In genomic region chr3:45870099-45870498, GRCh38 we compare ENCODE assay signal across 14 cellular contexts. TPM values are rescaled to one million over a fixed set of nuclear protein-coding genes. Genes with fewer than 3 reads are reported as not detected.
A peak's percentile ranks its signal among the peaks of the same experiment; 100 is the strongest.
DNase-seq lines count a peak whose midpoint lies in the region; ATAC-seq and TF ChIP-seq lines count a peak whose summit lies in the region.
"Had no signal": no experiment of that assay in that cellular context is flagged by ENCODE, and none has a peak within 500 bp of the region (broad histone marks: within the 10 kb centered on the region; RNA-seq: fewer than 3 reads in every experiment).

No MANE protein-coding gene starts in this region.

- peak; percentile 73 for DNase-seq in activated CD8-positive, alpha-beta T cell treated with anti-CD3 and anti-CD28 coated beads for 36 hours
- DNase-seq in central memory CD4-positive, alpha-beta T cell, result peak; percentile 94
- DNase-seq in stimulated activated CD8-positive, alpha-beta memory T cell treated with anti-CD3 and anti-CD28 coated beads, Interleukin-15, amount 100 ng/mL, for 1 hour (ENCODE audit: low read depth), result peak; percentile 35
- DNase-seq in glutamatergic neuron, result no peak
- DNase-seq in amniotic stem cell (lab: John Stamatoyannopoulos, UW), result no peak
- DNase-seq in smooth muscle cell (lab: John Stamatoyannopoulos, UW; ENCODE audit: unreplicated experiment), result no peak
- DNase-seq: Karpas-422, midbrain, NCI-H748 treated with DMSO at 0.1 percent for 48 hours, sigmoid colon had no signal

- intact Hi-C loops in activated CD8-positive, alpha-beta T cell treated with anti-CD3 and anti-CD28 coated beads for 36 hours (cut with micrococcal nuclease), result loop anchor here (5.0 to 10.0 kb wide), 2 partner anchors 47 to 425 kb away; no protein-coding TSS in a partner anchor

- no peaks in the 10 kb centered on the region for H3K79me2 ChIP-seq in smooth muscle cell (ENCODE audit: low read depth)

- peak overlapping the region in 2 of 3 donors; percentile 12 to 23 for H3K27ac Mint-ChIP-seq in IgD-negative memory B cell
- H3K27ac Mint-ChIP-seq in activated CD8-positive, alpha-beta T cell treated with anti-CD3 and anti-CD28 coated beads for 36 hours, result no peak overlapping the region
- no peak overlapping the region for H3K27ac Mint-ChIP-seq in glutamatergic neuron (ENCODE audit: unreplicated experiment)

- no peaks in the 10 kb centered on the region for H3F3A ChIP-seq in smooth muscle cell (ENCODE audit: low read depth)

- peaks cover 5% of the 10 kb centered on the region for H3K36me3 Mint-ChIP-seq in IgD-negative memory B cell
- H3K36me3 Mint-ChIP-seq in activated CD8-positive, alpha-beta T cell treated with anti-CD3 and anti-CD28 coated beads for 36 hours (ENCODE audit: low read depth), result no peaks in the 10 kb centered on the region
- H3K36me3 Mint-ChIP-seq in glutamatergic neuron (ENCODE audit: unreplicated experiment), result peaks cover 5% of the 10 kb centered on the region

- CTCF ChIA-PET in activated CD8-positive, alpha-beta T cell treated with anti-CD3 and anti-CD28 coated beads for 36 hours (lab: Charles Lee), result no interaction called here

- H3K4me2 ChIP-seq in smooth muscle cell, result no peak overlapping the region
- H3K4me2 ChIP-seq: BLaER1 had no signal

- H3K4me1 ChIP-seq in smooth muscle cell (ENCODE audit: low read depth), result no peaks in the 10 kb centered on the region
- H3K4me1 ChIP-seq: BLaER1, sigmoid colon had no signal

- no peak for TF ChIP-seq CTCF in activated CD8-positive, alpha-beta T cell treated with anti-CD3 and anti-CD28 coated beads for 36 hours (IDR thresholded peaks at IDR 0.05)
- TF ChIP-seq CTCF in glutamatergic neuron (IDR thresholded peaks at IDR 0.05; ENCODE audit: partially characterized antibody, unreplicated experiment) (no peak), smooth muscle cell (IDR thresholded peaks at IDR 0.05; ENCODE audit: borderline replicate concordance, insufficient read depth, poor library complexity, severe bottlenecking) (no peak)

- H3K4me1 Mint-ChIP-seq in IgD-negative memory B cell, result peaks cover 15 to 30% (median 16%) of the 10 kb centered on the region in 3 donors
- peaks cover 42% of the 10 kb centered on the region for H3K4me1 Mint-ChIP-seq in activated CD8-positive, alpha-beta T cell treated with anti-CD3 and anti-CD28 coated beads for 36 hours (ENCODE audit: low read depth)
- H3K4me1 Mint-ChIP-seq in glutamatergic neuron (ENCODE audit: low read depth, unreplicated experiment), result no peaks in the 10 kb centered on the region

- H3K9ac ChIP-seq in smooth muscle cell (ENCODE audit: low read depth), result no peak overlapping the region
- H3K9ac ChIP-seq: BLaER1 had no signal

- no peaks in the 10 kb centered on the region for H4K20me1 ChIP-seq in smooth muscle cell (ENCODE audit: low read depth)
- H4K20me1 ChIP-seq: BLaER1 had no signal

- no peak overlapping the region for H3K27ac ChIP-seq in smooth muscle cell (ENCODE audit: low read depth)
- H3K27ac ChIP-seq: BLaER1, coronary artery, sigmoid colon had no signal

- POLR2A ChIA-PET in activated CD8-positive, alpha-beta T cell treated with anti-CD3 and anti-CD28 coated beads for 36 hours (lab: Charles Lee), result no interaction called here

- no peaks in the 10 kb centered on the region for H3K9me3 Mint-ChIP-seq in IgD-negative memory B cell
- peaks cover 4% of the 10 kb centered on the region for H3K9me3 Mint-ChIP-seq in activated CD8-positive, alpha-beta T cell treated with anti-CD3 and anti-CD28 coated beads for 36 hours
- peaks cover 5% of the 10 kb centered on the region for H3K9me3 Mint-ChIP-seq in glutamatergic neuron (ENCODE audit: unreplicated experiment)

- ATAC-seq in activated CD8-positive, alpha-beta T cell treated with anti-CD3 and anti-CD28 coated beads for 36 hours, result peak; percentile 89
- ATAC-seq in GM19467 (IDR thresholded peaks at IDR 0.05; ENCODE audit: unreplicated experiment), result no peak

- H3K4me3 Mint-ChIP-seq in IgD-negative memory B cell, result no peak overlapping the region
- H3K4me3 Mint-ChIP-seq in activated CD8-positive, alpha-beta T cell treated with anti-CD3 and anti-CD28 coated beads for 36 hours, result no peak overlapping the region
- H3K4me3 Mint-ChIP-seq in glutamatergic neuron (ENCODE audit: unreplicated experiment), result no peak overlapping the region

- H2AFZ ChIP-seq in smooth muscle cell (ENCODE audit: low read depth), result no peak overlapping the region

- H3K4me3 ChIP-seq in smooth muscle cell, result no peak overlapping the region
- H3K4me3 ChIP-seq: BLaER1, coronary artery, sigmoid colon had no signal

- H3K27me3 Mint-ChIP-seq in IgD-negative memory B cell (no peaks in the 10 kb centered on the region), glutamatergic neuron (ENCODE audit: unreplicated experiment) (no peaks in the 10 kb centered on the region)
- H3K27me3 Mint-ChIP-seq in activated CD8-positive, alpha-beta T cell treated with anti-CD3 and anti-CD28 coated beads for 36 hours, result peaks cover 65% of the 10 kb centered on the region

- H3K27me3 ChIP-seq in smooth muscle cell (ENCODE audit: low read depth), result peaks cover 17% of the 10 kb centered on the region
- H3K27me3 ChIP-seq: BLaER1, sigmoid colon had no signal

- H3K36me3 ChIP-seq in smooth muscle cell (ENCODE audit: low read depth), result no peaks in the 10 kb centered on the region
- H3K36me3 ChIP-seq: BLaER1, sigmoid colon had no signal

- no peaks in the 10 kb centered on the region for H3K9me3 ChIP-seq in smooth muscle cell (replicated peaks; ENCODE audit: low read depth)
- H3K9me3 ChIP-seq: BLaER1, sigmoid colon had no signal

- WGBS in smooth muscle cell (ENCODE audit: low lambda C conversion rate), result 84% methylated on average over 4 of the region's 4 CpGs

RNA-seq across cellular contexts. Expression of gene CCR9, which starts 16.2 kb away (rescaled TPM):
- polyA plus RNA-seq in IgD-negative memory B cell, result 6.3 TPM
- under 1 TPM; 0.20 TPM for total RNA-seq in activated CD8-positive, alpha-beta T cell treated with anti-CD3 and anti-CD28 coated beads for 36 hours
- total RNA-seq in glutamatergic neuron (ENCODE audit: unreplicated experiment), result not detected
- total RNA-seq in smooth muscle cell, result not detected in 2 replicates
- polyA plus RNA-seq in smooth muscle cell, result not detected in 2 replicates
- total RNA-seq: sigmoid colon had no signal

RNA-seq across cellular contexts. Expression of gene LZTFL1, which starts 28.2 kb away (rescaled TPM):
- 13.9 TPM for polyA plus RNA-seq in IgD-negative memory B cell
- 1 to 10 TPM; 4.7 TPM for total RNA-seq in activated CD8-positive, alpha-beta T cell treated with anti-CD3 and anti-CD28 coated beads for 36 hours
- total RNA-seq in glutamatergic neuron (ENCODE audit: unreplicated experiment), result 5.9 TPM
- 26.1 and 29.4 TPM in 2 replicates for total RNA-seq in smooth muscle cell
- 5.8 and 8.6 TPM in 2 replicates for polyA plus RNA-seq in smooth muscle cell

Comparison
In these comparisons a context has a peak if more than half of its experiments do, and no peak if none do; other contexts are left out.
1. H3K27ac Mint-ChIP-seq: peak in IgD-negative memory B cell (2 of 3); none in activated CD8-positive, alpha-beta T cell treated with anti-CD3 and anti-CD28 coated beads for 36 hours (single experiment) and glutamatergic neuron (single experiment).
2. DNase-seq: peak in activated CD8-positive, alpha-beta T cell treated with anti-CD3 and anti-CD28 coated beads for 36 hours (single experiment), central memory CD4-positive, alpha-beta T cell (single experiment) and stimulated activated CD8-positive, alpha-beta memory T cell treated with anti-CD3 and anti-CD28 coated beads, Interleukin-15, amount 100 ng/mL, for 1 hour (single experiment); none in glutamatergic neuron (single experiment), amniotic stem cell (single experiment) and smooth muscle cell (single experiment).